In genomic region chr19:56594446-56594782, GRCh38 we compare ENCODE assay signal across 8 cellular contexts. TPM values are rescaled to one million over a fixed set of nuclear protein-coding genes. Genes with fewer than 3 reads are reported as not detected.
A peak's percentile ranks its signal among the peaks of the same experiment; 100 is the strongest.
DNase-seq lines count a peak whose midpoint lies in the region; ATAC-seq, FAIRE-seq and TF ChIP-seq lines count a peak whose summit lies in the region.

No MANE protein-coding gene starts in this region.

- H3K4me1 ChIP-seq in SK-N-SH (ENCODE audit: control insufficient read depth in 1 of 2, insufficient read depth in 2 of 2, low read depth in 1 of 2, low read length in 1 of 2) (peaks cover 0 to 5% of the 10 kb centered on the region in 2 experiments; a peak in 1 of 4 replicates), hepatocyte (ENCODE audit: insufficient read depth) (peaks cover 5% of the 10 kb centered on the region), spleen (peaks cover 0 to 25% (median 12%) of the 10 kb centered on the region in 6 donors)

- no peak for TF ChIP-seq EP300 in SK-N-SH (IDR thresholded peaks at IDR 0.05; ENCODE audit: borderline replicate concordance in 1 of 2, low read depth in 1 of 2, low read length in 1 of 2)

- no peaks in the 10 kb centered on the region for H3K9me2 ChIP-seq in SK-N-SH
- H3K9me2 ChIP-seq in hepatocyte (replicated peaks; ENCODE audit: insufficient read depth), result no peaks in the 10 kb centered on the region

- H3K4me3 ChIP-seq in SK-N-SH (ENCODE audit: low read depth in 2 of 2, low read length in 1 of 2) (peak overlapping the region in 1 of 2 experiments; percentile 95; a peak in 2 of 4 replicates), hepatocyte (no peak overlapping the region), spleen (peak overlapping the region in 5 of 8 donors; percentile 85 to 99 (median 94))

- no peak overlapping the region for H3K27ac Mint-ChIP-seq in WTC11

- H3K9me3 Mint-ChIP-seq in WTC11, result peaks cover 35% of the 10 kb centered on the region

- peaks cover 11% of the 10 kb centered on the region for H3K4me1 Mint-ChIP-seq in WTC11

- H3K4me2 ChIP-seq in SK-N-SH, result peak overlapping the region; percentile 83
- peak overlapping the region; percentile 89 for H3K4me2 ChIP-seq in hepatocyte

- CTCF ChIA-PET in SK-N-SH (lab: Yijun Ruan, JAX), result interaction anchor here (1.0 kb wide), 1 partner anchor 201 kb away, joined by 3 read pairs; the partner anchor contains the start of gene ZNF582
- CTCF ChIA-PET in WTC11 (lab: Charles Lee), result interaction anchor here (1.0 kb wide), 2 partner anchors 246 to 528 kb away, joined by 3 to 5 read pairs; no protein-coding TSS in a partner anchor

- no peak for TF ChIP-seq RAD21 in SK-N-SH (IDR thresholded peaks at IDR 0.05; ENCODE audit: low read length)

- H3K36me3 Mint-ChIP-seq in WTC11, result peaks cover 22% of the 10 kb centered on the region

- peak overlapping the region; percentile 92 for H3K4me3 Mint-ChIP-seq in WTC11

- H3K9me3 ChIP-seq in SK-N-SH (peaks cover 13% of the 10 kb centered on the region; the same call in 1 of the 2 replicates), hepatocyte (ENCODE audit: low read depth) (peaks cover 10% of the 10 kb centered on the region), spleen (peaks cover 0 to 65% (median 49%) of the 10 kb centered on the region in 8 donors)

- POLR2A ChIA-PET in SK-N-SH (lab: Yijun Ruan, JAX) (no interaction called here), WTC11 (lab: Charles Lee) (no interaction called here)

- DNase-seq in SK-N-SH (no peak), WTC11 (ENCODE audit: low spot score) (no peak), hepatocyte (ENCODE audit: low spot score) (no peak), spleen (no peak), DMS 273 treated with DMSO at 0.1 percent for 48 hours (lab: John Stamatoyannopoulos, UW) (no peak), H54 (ENCODE audit: insufficient read length, low spot score) (no peak)

- H3K9ac ChIP-seq in SK-N-SH, result no peak overlapping the region

- no peaks in the 10 kb centered on the region for H3F3A ChIP-seq in SK-N-SH (replicated peaks; ENCODE audit: insufficient read depth)

- no peak for ATAC-seq in SK-N-SH treated with all-trans-retinoic acid at 6 μM for 48 hours
- no peak for ATAC-seq in WTC11
- ATAC-seq in GM19467 (IDR thresholded peaks at IDR 0.05; ENCODE audit: unreplicated experiment), result no peak

- H2AFZ ChIP-seq in SK-N-SH (ENCODE audit: low read depth) (peak overlapping the region; percentile 85), hepatocyte (peak overlapping the region; percentile 13)

- no peak for TF ChIP-seq POLR2A in spleen (IDR thresholded peaks at IDR 0.05)
- no peak for TF ChIP-seq POLR2A in H54 (IDR thresholded peaks at IDR 0.05; ENCODE audit: low read depth, low read length)

- H3K27me3 ChIP-seq in SK-N-SH (ENCODE audit: insufficient read depth) (no peaks in the 10 kb centered on the region), hepatocyte (no peaks in the 10 kb centered on the region), spleen (replicated peaks in 1 of 7) (no peaks in the 10 kb centered on the region)

- H4K20me1 ChIP-seq in SK-N-SH (ENCODE audit: insufficient read depth) (no peaks in the 10 kb centered on the region), hepatocyte (ENCODE audit: insufficient read depth, poor library complexity, severe bottlenecking) (no peaks in the 10 kb centered on the region)

- peaks cover 6 to 16% of the 10 kb centered on the region in 2 experiments for H3K36me3 ChIP-seq in SK-N-SH (replicated peaks in 1 of 2; ENCODE audit: control insufficient read depth in 1 of 2, insufficient read depth in 2 of 2, low read length in 1 of 2)
- no peaks in the 10 kb centered on the region for H3K36me3 ChIP-seq in hepatocyte (replicated peaks; ENCODE audit: insufficient read depth, low read depth)
- peaks cover 0 to 23% (median 0%) of the 10 kb centered on the region in 6 donors for H3K36me3 ChIP-seq in spleen

- TF ChIP-seq CTCF in SK-N-SH (IDR thresholded peaks at IDR 0.05) (no peak), WTC11 (IDR thresholded peaks at IDR 0.05) (no peak), hepatocyte (IDR thresholded peaks at IDR 0.05; ENCODE audit: poor library complexity) (no peak), spleen (IDR thresholded peaks at IDR 0.05 in 8 of 11, conservative IDR thresholded peaks at IDR 0.05 in 3 of 11) (no peak)

- intact Hi-C loops in spleen (cut with DNase I; ENCODE audit: low total_unique reads), result no loop called here

- WGBS in SK-N-SH (ENCODE audit: low lambda C conversion rate), result 66% methylated on average over 4 of the region's 4 CpGs
- WGBS in hepatocyte (ENCODE audit: low lambda C conversion rate, missing lambda C conversion rate), result 96% methylated on average over 2 of the region's 4 CpGs
- WGBS in spleen, 5 donors, result 59 to 70% (median 68%) methylated on average over 4 of the region's 4 CpGs

- H3K79me2 ChIP-seq in SK-N-SH (ENCODE audit: insufficient read depth), result peaks cover 43% of the 10 kb centered on the region
- peaks cover 42% of the 10 kb centered on the region for H3K79me2 ChIP-seq in hepatocyte

- no peak for FAIRE-seq in H54 (lab: Jason Lieb, UNC)

- no peak overlapping the region for H3K27ac ChIP-seq in SK-N-SH (ENCODE audit: low read depth in 2 of 2, low read length in 1 of 2)
- H3K27ac ChIP-seq in hepatocyte, result no peak overlapping the region
- peak overlapping the region in 3 of 8 donors; percentile 78 to 84 (median 82) for H3K27ac ChIP-seq in spleen

- peaks cover 29% of the 10 kb centered on the region for H3K27me3 Mint-ChIP-seq in WTC11 (ENCODE audit: low read depth)

TF ChIP-seq in SK-N-SH, 30 proteins besides CTCF, POLR2A, EP300 and RAD21 (continues in another document):
- no peak for TF ChIP-seq POLR2AphosphoS5 (IDR thresholded peaks at IDR 0.05; ENCODE audit: low read depth, low read length)
- no peak for TF ChIP-seq TCF12 (IDR thresholded peaks at IDR 0.05)
- TF ChIP-seq SIN3A (IDR thresholded peaks at IDR 0.05; ENCODE audit: borderline replicate concordance, low read depth, low read length), result no peak
- TF ChIP-seq MXI1 (IDR thresholded peaks at IDR 0.05; ENCODE audit: low read depth, low read length), result no peak

TF ChIP-seq in SK-N-SH treated with all-trans-retinoic acid at 6 μM for 48 hours, 23 proteins besides CTCF, POLR2A, EP300 and RAD21 (continues in another document):
- TF ChIP-seq TOX (CRISPR knock-in tag; IDR thresholded peaks at IDR 0.05; ENCODE audit: borderline replicate concordance) (no peak), CREB5 (CRISPR knock-in tag; IDR thresholded peaks at IDR 0.05; ENCODE audit: low read depth) (no peak), ZC3H10 (CRISPR knock-in tag; IDR thresholded peaks at IDR 0.05) (no peak), PPARA (CRISPR knock-in tag; IDR thresholded peaks at IDR 0.05; ENCODE audit: borderline replicate concordance) (no peak)

TF ChIP-seq in WTC11, 78 proteins besides CTCF, POLR2A, EP300 and RAD21:
- TF ChIP-seq ZNF232 (CRISPR knock-in tag; IDR thresholded peaks at IDR 0.05) (no peak), ZNF263 (CRISPR knock-in tag; IDR thresholded peaks at IDR 0.05; ENCODE audit: low read depth) (no peak), ZNF512 (CRISPR knock-in tag; IDR thresholded peaks at IDR 0.05; ENCODE audit: borderline replicate concordance) (0 out of 2 replicates have a peak, but pooled peaks have one; percentile 65)

RNA-seq across cellular contexts. Expression of gene ZNF71, which starts 0.7 kb away (rescaled TPM):
- polyA plus RNA-seq in SK-N-SH (2012; rRNA removed), result 6.3 and 7.1 TPM in 2 replicates
- polyA plus RNA-seq in SK-N-SH (2012; cell fraction: cytosol; rRNA removed), result 4.5 and 6.1 TPM in 2 replicates
- 4.9 and 5.0 TPM in 2 replicates for polyA plus RNA-seq in SK-N-SH (2012; cell fraction: nucleus; rRNA removed)
- total RNA-seq in WTC11 (2021), result 6.7 to 8.0 TPM (median 7.0 TPM) in 3 replicates
- 5.2 and 9.5 TPM in 2 replicates for total RNA-seq in hepatocyte
- polyA plus RNA-seq in hepatocyte, result 5.8 and 9.2 TPM in 2 replicates
- 1 to 10 TPM; 5.8 to 9.8 (median 7.2) TPM for total RNA-seq in spleen
- 1 to 10 TPM; 2.0 to 3.9 (median 2.8) TPM for polyA plus RNA-seq in spleen

RNA-seq across cellular contexts. Expression of gene ZNF470, which starts 27.1 kb away (rescaled TPM):
- polyA plus RNA-seq in SK-N-SH (2012; rRNA removed) (2.1 and 2.5 TPM in 2 replicates), hepatocyte (1.7 and 1.8 TPM in 2 replicates), spleen (1 to 10 TPM; 2.5 to 3.7 (median 2.7) TPM)
- 1.9 TPM in 2 replicates for polyA plus RNA-seq in SK-N-SH (2012; cell fraction: cytosol; rRNA removed)
- 6.3 and 8.4 TPM in 2 replicates for polyA plus RNA-seq in SK-N-SH (2012; cell fraction: nucleus; rRNA removed)
- total RNA-seq in WTC11 (2021) (6.0 to 6.5 TPM (median 6.2 TPM) in 3 replicates), hepatocyte (2.5 and 4.9 TPM in 2 replicates), spleen (1 to 10 TPM; 2.6 to 6.1 (median 3.9) TPM)

RNA-seq across cellular contexts. Expression of gene SMIM17, which starts 48.5 kb away (rescaled TPM):
- polyA plus RNA-seq in SK-N-SH (2012; rRNA removed), result 0.05 and 0.06 TPM in 2 replicates
- polyA plus RNA-seq in SK-N-SH (2012; cell fraction: cytosol; rRNA removed), result 0.16 and 0.19 TPM in 2 replicates
- 0.37 and 0.49 TPM in 2 replicates for polyA plus RNA-seq in SK-N-SH (2012; cell fraction: nucleus; rRNA removed)
- total RNA-seq in WTC11 (2021), result 0.15 to 0.39 TPM (median 0.34 TPM) in 3 replicates
- not detected in 2 replicates for total RNA-seq in hepatocyte
- polyA plus RNA-seq in hepatocyte, result 0.45 and 0.47 TPM in 2 replicates
- total RNA-seq in spleen, result under 1 TPM in 4 of 7 donors, not detected in 3; 0.27 to 0.67 (median 0.39) TPM
- not detected for polyA plus RNA-seq in spleen

RNA-seq across cellular contexts. Expression of gene ZFP28, which starts 55.7 kb away (rescaled TPM):
- polyA plus RNA-seq in SK-N-SH (2012; rRNA removed) (3.5 and 4.9 TPM in 2 replicates), hepatocyte (3.5 and 4.1 TPM in 2 replicates), spleen (1 to 10 TPM; 2.0 to 2.7 (median 2.6) TPM)
- 3.3 and 3.7 TPM in 2 replicates for polyA plus RNA-seq in SK-N-SH (2012; cell fraction: cytosol; rRNA removed)
- 8.1 and 14.5 TPM in 2 replicates for polyA plus RNA-seq in SK-N-SH (2012; cell fraction: nucleus; rRNA removed)
- total RNA-seq in WTC11 (2021) (2.8 to 4.6 TPM (median 3.7 TPM) in 3 replicates), hepatocyte (4.7 and 5.7 TPM in 2 replicates), spleen (1 to 10 TPM; 4.7 to 8.1 (median 5.5) TPM)
